10 cellular contexts compared by ENCODE assay signal in genomic region chr3:124639406-124640237, GRCh38.
DNase-seq lines count a peak whose midpoint lies in the region; ATAC-seq and TF ChIP-seq lines count a peak whose summit lies in the region.
"Had no signal": no experiment of that assay in that cellular context is flagged by ENCODE, and none has a peak within 500 bp of the region (broad histone marks: within the 10 kb centered on the region; RNA-seq: fewer than 3 reads in every experiment).

No MANE protein-coding gene starts in this region.

- H4K20me1 ChIP-seq in Loucy (ENCODE audit: insufficient read depth, low read length, poor library complexity, severe bottlenecking), result no peaks in the 10 kb centered on the region

- H3K79me2 ChIP-seq in Loucy (ENCODE audit: insufficient read depth, low read length), result no peaks in the 10 kb centered on the region

- POLR2A ChIA-PET in WTC11 (lab: Charles Lee), result no interaction called here

- no peak for DNase-seq in Calu3
- DNase-seq in HPDE6-E6E7 (ENCODE audit: extremely low spot score), result no peak
- DNase-seq in WTC11 (ENCODE audit: low spot score), result no peak
- DNase-seq: nucleus accumbens had no signal

- H3K27ac ChIP-seq in duodenal mucosa (ENCODE audit: low read depth, low read length), result no peak overlapping the region
- H3K27ac ChIP-seq: HL-60 had no signal

- H3K27me3 ChIP-seq in Loucy (ENCODE audit: insufficient read depth, low read length, poor library complexity, severe bottlenecking) (no peaks in the 10 kb centered on the region), duodenal mucosa (ENCODE audit: control insufficient read depth in 1 of 2, insufficient read depth in 2 of 2, low read length in 2 of 2) (peaks cover 0 to 4% of the 10 kb centered on the region in 2 donors)

- TF ChIP-seq CTCF in Loucy (conservative IDR thresholded peaks at IDR 0.05; ENCODE audit: low read length) (no peak), Calu3 (IDR thresholded peaks at IDR 0.05; ENCODE audit: unreplicated experiment) (no peak), WTC11 (IDR thresholded peaks at IDR 0.05) (no peak)

- H3K9me3 Mint-ChIP-seq in Calu3 (ENCODE audit: low read depth, unreplicated experiment) (no peaks in the 10 kb centered on the region), WTC11 (no peaks in the 10 kb centered on the region)

- H3F3A ChIP-seq in Loucy (ENCODE audit: low read depth), result no peaks in the 10 kb centered on the region

- no peak overlapping the region for H2AFZ ChIP-seq in Loucy (ENCODE audit: low read length)

- peaks cover 30% of the 10 kb centered on the region for H3K4me1 ChIP-seq in Loucy (ENCODE audit: insufficient read depth, low read length, poor library complexity, severe bottlenecking)
- peaks cover 41 to 42% of the 10 kb centered on the region in 2 donors for H3K4me1 ChIP-seq in duodenal mucosa (ENCODE audit: control insufficient read depth in 1 of 2, insufficient read depth in 2 of 2, low read length in 2 of 2)

- peaks cover 41% of the 10 kb centered on the region for H3K4me1 Mint-ChIP-seq in Calu3 (ENCODE audit: low read depth, unreplicated experiment)
- H3K4me1 Mint-ChIP-seq in WTC11, result peaks cover 53% of the 10 kb centered on the region

- intact Hi-C loops in Calu3 (cut with micrococcal nuclease; ENCODE audit: unreplicated experiment), result no loop called here

- H3K9ac ChIP-seq in Loucy (ENCODE audit: low read depth, low read length, poor library complexity, severe bottlenecking) (no peak overlapping the region), duodenal mucosa (ENCODE audit: low read depth in 1 of 2, low read length in 2 of 2) (peak overlapping the region in 1 of 2 donors; percentile 72)

- H3K4me3 ChIP-seq in Loucy (ENCODE audit: low read length, poor library complexity, severe bottlenecking) (peak overlapping the region; percentile 0), duodenal mucosa (ENCODE audit: low read depth in 1 of 2, low read length in 2 of 2) (peak overlapping the region; percentile 70 to 76)

- peaks cover 4% of the 10 kb centered on the region for H3K36me3 Mint-ChIP-seq in Calu3 (ENCODE audit: insufficient read depth, unreplicated experiment)
- no peaks in the 10 kb centered on the region for H3K36me3 Mint-ChIP-seq in WTC11

- no peaks in the 10 kb centered on the region; the same call in 1 of the 2 replicates for H3K36me3 ChIP-seq in Loucy (ENCODE audit: insufficient read depth, low read length)
- no peaks in the 10 kb centered on the region for H3K36me3 ChIP-seq in duodenal mucosa (ENCODE audit: control insufficient read depth in 1 of 2, insufficient read depth in 2 of 2, low read length in 2 of 2)

- CTCF ChIA-PET in Calu3 (lab: Charles Lee), result interaction anchor here (1.0 kb wide), 2 partner anchors 11 to 12 kb away, joined by 3 read pairs; no protein-coding TSS in a partner anchor
- CTCF ChIA-PET in WTC11 (lab: Charles Lee), result interaction anchor here (0.7 kb wide), 1 partner anchor 64 kb away, joined by 5 read pairs; no protein-coding TSS in a partner anchor

- BruUV-seq in Calu3 (replicated peaks; lab: Mats Ljungman, UMichigan), result no TSS peak

- H3K9me3 ChIP-seq in Loucy (ENCODE audit: insufficient read depth, low read depth, low read length) (no peaks in the 10 kb centered on the region), duodenal mucosa (ENCODE audit: control insufficient read depth in 1 of 2, low read length in 2 of 2) (no peaks in the 10 kb centered on the region)

- H3K9me2 ChIP-seq in Loucy (replicated peaks; ENCODE audit: low read depth, low read length), result no peaks in the 10 kb centered on the region

- H3K4me3 Mint-ChIP-seq in Calu3 (ENCODE audit: low read depth, unreplicated experiment) (no peak overlapping the region), WTC11 (no peak overlapping the region)

- ATAC-seq in GM18502 (IDR thresholded peaks at IDR 0.05; ENCODE audit: poor library complexity, unreplicated experiment) (peak; percentile 67), GM21717 (IDR thresholded peaks at IDR 0.05; ENCODE audit: unreplicated experiment) (peak; percentile 56), HG03521 (IDR thresholded peaks at IDR 0.05; ENCODE audit: unreplicated experiment) (no peak), WTC11 (no peak)

- H3K4me2 ChIP-seq in Loucy (ENCODE audit: low read depth, low read length, poor library complexity, severe bottlenecking), result peak overlapping the region; percentile 50

- H3K27me3 Mint-ChIP-seq in Calu3 (ENCODE audit: unreplicated experiment) (no peaks in the 10 kb centered on the region), WTC11 (ENCODE audit: low read depth) (no peaks in the 10 kb centered on the region)

- H3K27ac Mint-ChIP-seq in Calu3 (ENCODE audit: unreplicated experiment) (no peak overlapping the region), WTC11 (no peak overlapping the region)

TF ChIP-seq in WTC11, 78 proteins besides CTCF, POLR2A, EP300 and RAD21:
- TF ChIP-seq ZNF425 (CRISPR knock-in tag; conservative IDR thresholded peaks at IDR 0.05), result no peak
- TF ChIP-seq ZNF317 (CRISPR knock-in tag; IDR thresholded peaks at IDR 0.05; ENCODE audit: borderline replicate concordance, low read depth), result no peak
- no peak for TF ChIP-seq RORB (CRISPR knock-in tag; IDR thresholded peaks at IDR 0.05)

Comparison
In these comparisons a context has a peak if more than half of its experiments do, and no peak if none do; other contexts are left out.
1. ATAC-seq: peak in GM18502 (single experiment) and GM21717 (single experiment); none in HG03521 (single experiment) and WTC11 (single experiment).